ENCODE assay signal across 14 cellular contexts in the genomic region with DNA sequence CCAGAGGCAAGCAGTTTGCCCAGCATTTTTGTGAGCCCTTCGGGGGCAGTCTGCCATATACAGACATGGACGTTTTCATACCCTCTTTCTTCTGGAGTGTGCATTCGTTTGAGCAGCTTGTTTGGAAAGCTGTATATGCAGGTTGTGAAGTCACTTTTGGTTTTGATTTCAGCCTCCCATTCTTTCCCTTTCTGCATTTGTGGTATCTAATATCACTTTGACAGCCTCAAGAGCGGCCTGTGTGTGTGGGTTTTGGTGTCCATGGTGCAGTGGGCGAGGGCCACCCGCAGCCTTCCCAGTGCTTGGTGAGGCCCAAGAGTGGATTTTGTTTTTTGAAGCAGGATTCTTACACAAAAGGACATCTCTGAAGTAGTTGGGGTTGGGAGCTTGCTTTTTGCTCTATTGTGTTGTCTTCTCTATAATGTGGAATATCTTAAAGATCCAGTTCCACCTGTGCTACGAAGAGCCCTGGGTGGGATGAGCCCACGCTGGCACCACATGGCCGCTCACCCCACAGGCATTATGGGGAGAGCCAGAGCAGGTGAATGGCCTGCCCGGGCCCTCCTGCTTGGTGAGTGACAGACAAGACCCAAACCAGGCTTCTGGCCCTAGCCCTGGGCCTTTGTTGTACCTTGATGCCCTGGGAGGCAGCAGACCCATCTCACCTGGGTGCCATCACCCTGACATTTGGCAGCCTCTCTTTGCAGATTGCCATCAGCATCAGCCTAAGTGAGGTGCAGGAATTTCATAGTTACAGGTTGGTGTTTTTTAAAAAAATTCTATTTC. TPM values are rescaled to one million over a fixed set of nuclear protein-coding genes. Genes with fewer than 3 reads are reported as not detected.
DNase-seq lines count a peak whose midpoint lies in the region; ATAC-seq and TF ChIP-seq lines count a peak whose summit lies in the region.
"Had no signal": no experiment of that assay in that cellular context is flagged by ENCODE, and none has a peak within 500 bp of the region (broad histone marks: within the 10 kb centered on the region; RNA-seq: fewer than 3 reads in every experiment).

No MANE protein-coding gene starts in this region.

- no peak overlapping the region for H4K8ac ChIP-seq in H9 (replicated peaks; ENCODE audit: insufficient read length, low read depth, low read length)

- POLR2A ChIA-PET in naive thymus-derived CD8-positive, alpha-beta T cell (lab: Charles Lee) = interaction anchor here (0.8 to 15.8 kb wide), 2 partner anchors 7 to 27 kb away, joined by 3 to 194 read pairs; no protein-coding TSS in a partner anchor
- POLR2A ChIA-PET in MCF 10A (lab: Yijun Ruan, JAX) = no interaction called here

- H3K14ac ChIP-seq in H9 (ENCODE audit: insufficient read depth, low read length) = no peak overlapping the region

- H3K27ac ChIP-seq in H9 (ENCODE audit: insufficient read length, low read depth, low read length) (no peak overlapping the region), mammary epithelial cell (ENCODE audit: insufficient read depth, low read depth, low read length) (no peak overlapping the region)
- H3K27ac ChIP-seq: 22Rv1 had no signal

- no peak overlapping the region for H2BK5ac ChIP-seq in H9 (ENCODE audit: insufficient read length, low read length)

- no peak overlapping the region for H2BK20ac ChIP-seq in H9 (ENCODE audit: low read depth, low read length, poor library complexity, severe bottlenecking)

- H3K36me3 ChIP-seq in mammary epithelial cell (ENCODE audit: insufficient read depth, low read length) = no peaks in the 10 kb centered on the region

- no peak overlapping the region for H2AFZ ChIP-seq in H9 (ENCODE audit: low read length)
- no peak overlapping the region for H2AFZ ChIP-seq in mammary epithelial cell (ENCODE audit: low read depth, low read length)

- no peak overlapping the region for H4K91ac ChIP-seq in H9 (ENCODE audit: insufficient read length, low read depth, low read length)

- H3K23me2 ChIP-seq in H9 (ENCODE audit: insufficient read length, low read depth, low read length, poor library complexity, severe bottlenecking) = no peaks in the 10 kb centered on the region

- in situ Hi-C loops in mammary epithelial cell (cut with MboI; ENCODE audit: low sequenced_read_pairs in 2 of 2) = no loop called here

- dilution Hi-C loops in mammary epithelial cell (cut with HindIII; ENCODE audit: low sequenced_read_pairs) = no loop called here

- peak; percentile 47 to 54 for ATAC-seq in naive thymus-derived CD8-positive, alpha-beta T cell

- H2BK12ac ChIP-seq in H9 (ENCODE audit: insufficient read length, low read depth, low read length) = no peak overlapping the region

- no peak overlapping the region for H4K5ac ChIP-seq in H9 (ENCODE audit: insufficient read length, low read depth, low read length)

- no peak overlapping the region for H3T11ph ChIP-seq in H9 (ENCODE audit: low read length)

- H3K4me1 ChIP-seq in H9 (ENCODE audit: insufficient read depth, low read length) (no peaks in the 10 kb centered on the region; the same call in 1 of the 2 replicates), mammary epithelial cell (ENCODE audit: insufficient read depth, low read length) (peaks cover 13% of the 10 kb centered on the region)

- no peak overlapping the region for H3K23ac ChIP-seq in H9 (ENCODE audit: insufficient read length, low read depth, low read length)

- H2AK5ac ChIP-seq in H9 (ENCODE audit: insufficient read length, low read length) = no peak overlapping the region

- H3K18ac ChIP-seq in H9 (ENCODE audit: insufficient read length, low read depth, low read length) = no peak overlapping the region

- H3K79me1 ChIP-seq in H9 (ENCODE audit: insufficient read depth, low read depth, low read length, poor library complexity, severe bottlenecking) = peaks cover 4% of the 10 kb centered on the region

- H4K20me1 ChIP-seq in H9 (ENCODE audit: control insufficient read depth, insufficient read depth, insufficient read length) = no peaks in the 10 kb centered on the region
- no peaks in the 10 kb centered on the region for H4K20me1 ChIP-seq in mammary epithelial cell (ENCODE audit: insufficient read depth, low read length)

- H2BK120ac ChIP-seq in H9 (ENCODE audit: low read depth, low read length, poor library complexity, severe bottlenecking) = no peak overlapping the region

- H3K27me3 Mint-ChIP-seq in H9 (ENCODE audit: low read depth) (no peaks in the 10 kb centered on the region; the same call in 1 of the 2 replicates), MCF 10A (ENCODE audit: insufficient read depth, unreplicated experiment) (no peaks in the 10 kb centered on the region)
- H3K27me3 Mint-ChIP-seq in T-helper 2 cell treated with Interferon-gamma antibody and Interleukin-4, amounts not matched to agents 5 μg/mL and 100 μg/mL, for 36 hours (ENCODE audit: low read depth) = no peaks in the 10 kb centered on the region
- no peaks in the 10 kb centered on the region for H3K27me3 Mint-ChIP-seq in naive thymus-derived CD8-positive, alpha-beta T cell

- peak overlapping the region in 2 of 3 experiments; percentile 22 to 78; a peak in 2 of 7 replicates for H3K27ac Mint-ChIP-seq in H9
- H3K27ac Mint-ChIP-seq in T-helper 2 cell treated with Interferon-gamma antibody and Interleukin-4, amounts not matched to agents 5 μg/mL and 100 μg/mL, for 36 hours = peak overlapping the region; percentile 90
- peak overlapping the region; percentile 88 to 99 (median 90) for H3K27ac Mint-ChIP-seq in naive thymus-derived CD8-positive, alpha-beta T cell
- H3K27ac Mint-ChIP-seq in MCF 10A (ENCODE audit: low read depth, unreplicated experiment) = no peak overlapping the region

- BruUV-seq in mammary epithelial cell (replicated peaks; lab: Mats Ljungman, UMichigan) (no TSS peak), MCF 10A (replicated peaks; lab: Mats Ljungman, UMichigan) (no TSS peak)

- TF ChIP-seq CTCF in H9 (conservative IDR thresholded peaks at IDR 0.05) (no peak), mammary epithelial cell (conservative IDR thresholded peaks at IDR 0.05 in 1 of 2, IDR thresholded peaks at IDR 0.05 in 1 of 2; ENCODE audit: extremely low read depth in 1 of 2, insufficient read depth in 1 of 2, low read depth in 1 of 2, low read length in 2 of 2) (no peak), MCF 10A (IDR thresholded peaks at IDR 0.05; ENCODE audit: unreplicated experiment) (no peak)

- intact Hi-C loops in mammary epithelial cell (cut with micrococcal nuclease) = no loop called here
- intact Hi-C loops in MCF 10A (cut with micrococcal nuclease) = no loop called here

- H3K9me3 ChIP-seq in H9 (ENCODE audit: control insufficient read depth, low read depth, low read length) (no peaks in the 10 kb centered on the region), mammary epithelial cell (replicated peaks; ENCODE audit: insufficient read depth, low read length) (no peaks in the 10 kb centered on the region)

- H3K4me3 ChIP-seq in mammary epithelial cell (replicated peaks in 1 of 3; ENCODE audit: insufficient read depth in 1 of 3, low read depth in 2 of 3, low read length in 3 of 3) = no peak overlapping the region
- H3K4me3 ChIP-seq: lung had no signal

- WGBS in H9 (ENCODE audit: extremely low coverage, insufficient read length, low lambda C conversion rate) = no CpG with 5 or more reads among the region's 10 CpGs
- WGBS in mammary epithelial cell (ENCODE audit: low coverage, missing lambda C conversion rate) = 94% methylated on average over 10 of the region's 10 CpGs

- CTCF ChIA-PET in mammary epithelial cell (lab: Charles Lee; ENCODE audit: low non-redundant PET) (no interaction called here), MCF 10A (lab: Yijun Ruan, JAX) (interaction anchor here (0.6 kb wide), 1 partner anchor 149 kb away, joined by 3 read pairs; no protein-coding TSS in a partner anchor)

- no peak overlapping the region for H3K9ac ChIP-seq in H9 (ENCODE audit: extremely low read depth, insufficient read length, low read length)
- no peak overlapping the region for H3K9ac ChIP-seq in mammary epithelial cell (ENCODE audit: insufficient read depth, low read length)

- H3K36me3 Mint-ChIP-seq in H9 (ENCODE audit: insufficient read depth in 1 of 3, low read depth in 3 of 3) = peaks cover 4 to 13% (median 8%) of the 10 kb centered on the region in 3 experiments; a peak in 6 of 7 replicates
- peaks cover 39% of the 10 kb centered on the region for H3K36me3 Mint-ChIP-seq in T-helper 2 cell treated with Interferon-gamma antibody and Interleukin-4, amounts not matched to agents 5 μg/mL and 100 μg/mL, for 36 hours (ENCODE audit: low read depth)
- H3K36me3 Mint-ChIP-seq in naive thymus-derived CD8-positive, alpha-beta T cell = peaks cover 0 to 3% (median 0%) of the 10 kb centered on the region in 3 donors
- no peaks in the 10 kb centered on the region for H3K36me3 Mint-ChIP-seq in MCF 10A (ENCODE audit: insufficient read depth, unreplicated experiment)

- H3K4me3 Mint-ChIP-seq in H9 = no peak overlapping the region
- peak overlapping the region; percentile 77 for H3K4me3 Mint-ChIP-seq in T-helper 2 cell treated with Interferon-gamma antibody and Interleukin-4, amounts not matched to agents 5 μg/mL and 100 μg/mL, for 36 hours
- peak overlapping the region; percentile 51 to 85 (median 78) for H3K4me3 Mint-ChIP-seq in naive thymus-derived CD8-positive, alpha-beta T cell
- no peak overlapping the region for H3K4me3 Mint-ChIP-seq in MCF 10A (ENCODE audit: unreplicated experiment)

- no peak overlapping the region for H3K4me2 ChIP-seq in H9 (ENCODE audit: insufficient read depth, insufficient read length, low read length)
- H3K4me2 ChIP-seq in mammary epithelial cell (ENCODE audit: insufficient read depth, low read depth, low read length) = no peak overlapping the region

- H3K4me1 Mint-ChIP-seq in H9 (peaks cover 56 to 59% of the 10 kb centered on the region in 2 experiments), MCF 10A (ENCODE audit: insufficient read depth, unreplicated experiment) (peaks cover 12% of the 10 kb centered on the region)
- peaks cover 87% of the 10 kb centered on the region for H3K4me1 Mint-ChIP-seq in T-helper 2 cell treated with Interferon-gamma antibody and Interleukin-4, amounts not matched to agents 5 μg/mL and 100 μg/mL, for 36 hours (ENCODE audit: low read depth)
- peaks cover 63 to 100% (median 95%) of the 10 kb centered on the region in 4 donors for H3K4me1 Mint-ChIP-seq in naive thymus-derived CD8-positive, alpha-beta T cell

- H3K56ac ChIP-seq in H9 (ENCODE audit: insufficient read length, low read depth, low read length) = no peak overlapping the region

- H2BK15ac ChIP-seq in H9 (ENCODE audit: low read depth, low read length) = no peak overlapping the region

- H3K9me3 Mint-ChIP-seq in H9 (no peaks in the 10 kb centered on the region; a peak in 1 of 5 replicates), MCF 10A (ENCODE audit: unreplicated experiment) (no peaks in the 10 kb centered on the region)
- no peaks in the 10 kb centered on the region for H3K9me3 Mint-ChIP-seq in T-helper 2 cell treated with Interferon-gamma antibody and Interleukin-4, amounts not matched to agents 5 μg/mL and 100 μg/mL, for 36 hours
- no peaks in the 10 kb centered on the region for H3K9me3 Mint-ChIP-seq in naive thymus-derived CD8-positive, alpha-beta T cell

- no peak overlapping the region for H3K4ac ChIP-seq in H9 (ENCODE audit: low read depth, low read length)

- peak; percentile 10 for DNase-seq in DMS 273 (lab: John Stamatoyannopoulos, UW; ENCODE audit: unreplicated experiment)
- DNase-seq in DMS 273 treated with DMSO at 0.1 percent for 48 hours (lab: John Stamatoyannopoulos, UW) = no peak
- no peak for DNase-seq in H9
- no peak for DNase-seq in T-helper 2 cell treated with Interferon-gamma antibody and Interleukin-4, amounts not matched to agents 5 μg/mL and 100 μg/mL, for 36 hours (ENCODE audit: low spot score)
- peak in 1 of 10 donors; percentile 10 for DNase-seq in naive thymus-derived CD8-positive, alpha-beta T cell
- no peak for DNase-seq in mammary epithelial cell
- DNase-seq in NK-92 (lab: John Stamatoyannopoulos, UW; ENCODE audit: unreplicated experiment) = no peak
- DNase-seq in MCF 10A (ENCODE audit: unreplicated experiment) = no peak
- DNase-seq: activated CD8-positive, alpha-beta memory T cell treated with anti-CD3 and anti-CD28 coated beads for 24 hours; cerebellar nuclear complex; GDM1; NCI-H1417 treated with DMSO at 0.1 percent for 48 hours had no signal

- H3K27me3 ChIP-seq in H9 (ENCODE audit: insufficient read depth, low read length) = no peaks in the 10 kb centered on the region
- H3K27me3 ChIP-seq in mammary epithelial cell (ENCODE audit: insufficient read depth, low read length) = no peaks in the 10 kb centered on the region

- H3K79me2 ChIP-seq in H9 (ENCODE audit: insufficient read depth, low read length) (peaks cover 2% of the 10 kb centered on the region; the same call in 1 of the 2 replicates), mammary epithelial cell (ENCODE audit: insufficient read depth, low read length) (peaks cover 49% of the 10 kb centered on the region)

RNA-seq across cellular contexts. Expression of gene INPP4A, which starts 29.5 kb away (rescaled TPM):
- total RNA-seq in H9 (2021) (55.2 and 55.3 TPM in 2 replicates), mammary epithelial cell (10 to 100 TPM; 26.3 to 36.5 TPM), MCF 10A (2022) (20.8 and 21.5 TPM in 2 replicates)
- 100 to 1,000 TPM; 130 to 141 TPM for total RNA-seq in naive thymus-derived CD8-positive, alpha-beta T cell
- polyA plus RNA-seq in naive thymus-derived CD8-positive, alpha-beta T cell = 10 to 100 TPM; 37.7 to 64.3 (median 46.3) TPM
- polyA plus RNA-seq in mammary epithelial cell = 10.1 TPM
- 25.8 TPM for polyA minus RNA-seq in mammary epithelial cell

Comparison
In these comparisons a context has a peak if more than half of its experiments do, and no peak if none do; other contexts are left out.
1. H3K4me3 Mint-ChIP-seq: peak in T-helper 2 cell treated with Interferon-gamma antibody and Interleukin-4, amounts not matched to agents 5 μg/mL and 100 μg/mL, for 36 hours (single experiment) and naive thymus-derived CD8-positive, alpha-beta T cell (10 of 10); none in H9 (0 of 2) and MCF 10A (single experiment).